ENCODE assay signal across 1 cellular context in the genomic region with DNA sequence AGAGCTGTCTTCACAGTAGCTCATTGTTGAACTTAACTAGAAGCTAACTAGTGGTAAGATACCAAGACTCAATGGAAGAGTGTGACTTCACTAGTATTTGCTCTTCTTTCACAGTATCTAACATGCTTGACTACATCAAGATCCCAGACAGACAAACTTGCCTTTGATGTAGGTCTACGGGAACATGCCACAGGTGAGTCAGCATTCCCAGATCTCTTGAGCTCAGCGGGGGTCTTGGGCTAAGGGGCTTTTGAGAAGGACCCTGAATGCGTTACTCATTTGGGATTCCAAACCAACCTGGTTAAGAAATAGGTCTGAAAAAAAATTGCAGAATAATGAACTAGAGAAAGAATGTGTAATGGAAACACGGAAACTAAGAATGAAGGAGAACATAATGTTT.
TF ChIP-seq lines count a peak whose summit lies in the region.

No MANE protein-coding gene starts in this region.

TF ChIP-seq in WTC11, 78 proteins besides CTCF, POLR2A, EP300 and RAD21 (continued from another document):
- TF ChIP-seq IRF2 (CRISPR knock-in tag; IDR thresholded peaks at IDR 0.05; ENCODE audit: borderline replicate concordance, low read depth) (no peak), HMGA2 (CRISPR knock-in tag; IDR thresholded peaks at IDR 0.05) (no peak), ZNF416 (CRISPR knock-in tag; IDR thresholded peaks at IDR 0.05) (no peak), TCF7 (CRISPR knock-in tag; IDR thresholded peaks at IDR 0.05; ENCODE audit: low read depth) (no peak)
- TF ChIP-seq, protein P1, sequence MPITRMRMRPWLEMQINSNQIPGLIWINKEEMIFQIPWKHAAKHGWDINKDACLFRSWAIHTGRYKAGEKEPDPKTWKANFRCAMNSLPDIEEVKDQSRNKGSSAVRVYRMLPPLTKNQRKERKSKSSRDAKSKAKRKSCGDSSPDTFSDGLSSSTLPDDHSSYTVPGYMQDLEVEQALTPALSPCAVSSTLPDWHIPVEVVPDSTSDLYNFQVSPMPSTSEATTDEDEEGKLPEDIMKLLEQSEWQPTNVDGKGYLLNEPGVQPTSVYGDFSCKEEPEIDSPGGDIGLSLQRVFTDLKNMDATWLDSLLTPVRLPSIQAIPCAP (CRISPR knock-in tag; IDR thresholded peaks at IDR 0.05), result no peak
- TF ChIP-seq, protein P2, sequence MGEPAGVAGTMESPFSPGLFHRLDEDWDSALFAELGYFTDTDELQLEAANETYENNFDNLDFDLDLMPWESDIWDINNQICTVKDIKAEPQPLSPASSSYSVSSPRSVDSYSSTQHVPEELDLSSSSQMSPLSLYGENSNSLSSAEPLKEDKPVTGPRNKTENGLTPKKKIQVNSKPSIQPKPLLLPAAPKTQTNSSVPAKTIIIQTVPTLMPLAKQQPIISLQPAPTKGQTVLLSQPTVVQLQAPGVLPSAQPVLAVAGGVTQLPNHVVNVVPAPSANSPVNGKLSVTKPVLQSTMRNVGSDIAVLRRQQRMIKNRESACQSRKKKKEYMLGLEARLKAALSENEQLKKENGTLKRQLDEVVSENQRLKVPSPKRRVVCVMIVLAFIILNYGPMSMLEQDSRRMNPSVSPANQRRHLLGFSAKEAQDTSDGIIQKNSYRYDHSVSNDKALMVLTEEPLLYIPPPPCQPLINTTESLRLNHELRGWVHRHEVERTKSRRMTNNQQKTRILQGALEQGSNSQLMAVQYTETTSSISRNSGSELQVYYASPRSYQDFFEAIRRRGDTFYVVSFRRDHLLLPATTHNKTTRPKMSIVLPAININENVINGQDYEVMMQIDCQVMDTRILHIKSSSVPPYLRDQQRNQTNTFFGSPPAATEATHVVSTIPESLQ (CRISPR knock-in tag; IDR thresholded peaks at IDR 0.05), result no peak
- TF ChIP-seq, protein P3, sequence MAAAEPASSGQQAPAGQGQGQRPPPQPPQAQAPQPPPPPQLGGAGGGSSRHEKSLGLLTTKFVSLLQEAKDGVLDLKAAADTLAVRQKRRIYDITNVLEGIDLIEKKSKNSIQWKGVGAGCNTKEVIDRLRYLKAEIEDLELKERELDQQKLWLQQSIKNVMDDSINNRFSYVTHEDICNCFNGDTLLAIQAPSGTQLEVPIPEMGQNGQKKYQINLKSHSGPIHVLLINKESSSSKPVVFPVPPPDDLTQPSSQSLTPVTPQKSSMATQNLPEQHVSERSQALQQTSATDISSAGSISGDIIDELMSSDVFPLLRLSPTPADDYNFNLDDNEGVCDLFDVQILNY (CRISPR knock-in tag; IDR thresholded peaks at IDR 0.05), result no peak
TF ChIP-seq in WTC11: peak in this region for 0.
